11 cellular contexts compared by ENCODE assay signal in the genomic region with DNA sequence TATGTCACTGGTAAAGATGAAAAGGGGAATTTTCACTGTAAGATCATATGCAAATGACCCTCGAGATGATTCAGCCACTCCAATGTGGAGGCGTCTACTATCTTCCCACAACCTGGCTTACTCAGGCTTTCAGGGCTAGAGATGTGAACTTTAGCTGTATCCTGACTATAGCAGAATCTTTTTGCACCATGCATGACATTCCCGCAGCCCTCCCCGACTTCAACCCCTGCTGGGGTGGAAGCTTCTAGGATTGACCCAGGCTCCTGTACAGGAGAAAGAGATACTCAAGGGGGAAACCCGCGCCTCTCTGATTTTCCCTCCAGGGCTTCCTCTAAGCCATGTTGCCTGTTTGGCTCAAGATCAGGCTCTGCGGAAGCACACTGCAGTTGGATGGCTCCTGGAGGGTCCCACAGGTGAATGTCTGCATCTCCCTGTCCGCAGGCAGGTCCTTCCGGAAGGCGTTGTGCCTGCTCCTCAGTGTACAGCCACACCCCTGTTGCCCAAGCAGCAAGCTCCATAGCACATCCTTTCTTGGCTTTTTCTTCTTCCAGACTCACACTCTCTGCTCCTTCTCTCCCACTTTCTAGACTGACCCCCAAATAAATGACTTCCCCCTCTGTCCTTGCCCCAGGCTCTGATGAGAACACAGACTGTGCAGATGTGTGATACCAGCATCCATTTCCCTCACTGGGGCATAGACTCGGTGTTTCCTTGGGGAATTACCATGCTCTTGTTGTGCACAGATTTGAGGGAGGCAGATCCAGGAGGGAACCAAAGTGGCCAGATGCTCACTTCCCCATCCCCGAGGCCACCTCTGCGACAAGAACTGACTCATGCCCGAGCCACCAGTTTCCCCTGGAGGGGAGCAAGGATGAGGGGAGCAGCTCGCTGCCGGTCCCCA. TPM values are rescaled to one million over a fixed set of nuclear protein-coding genes. Genes with fewer than 3 reads are reported as not detected.
A peak's percentile ranks its signal among the peaks of the same experiment; 100 is the strongest.
DNase-seq lines count a peak whose midpoint lies in the region; ATAC-seq, FAIRE-seq and TF ChIP-seq lines count a peak whose summit lies in the region.
"Had no signal": no experiment of that assay in that cellular context is flagged by ENCODE, and none has a peak within 500 bp of the region (broad histone marks: within the 10 kb centered on the region; RNA-seq: fewer than 3 reads in every experiment).

No MANE protein-coding gene starts in this region.

- no peak for TF ChIP-seq CTCF in smooth muscle cell (IDR thresholded peaks at IDR 0.05; ENCODE audit: borderline replicate concordance, insufficient read depth, poor library complexity, severe bottlenecking)
- TF ChIP-seq CTCF in PC-9 (conservative IDR thresholded peaks at IDR 0.05), result no peak

- H3K27me3 ChIP-seq in smooth muscle cell (ENCODE audit: low read depth) (peaks cover 18% of the 10 kb centered on the region), PC-9 (ENCODE audit: insufficient read depth, low read depth) (peaks cover 94% of the 10 kb centered on the region)

- peak overlapping the region; percentile 53 for H3K4me2 ChIP-seq in smooth muscle cell
- H3K4me2 ChIP-seq in PC-9, result no peak overlapping the region

- H3K9me3 ChIP-seq in smooth muscle cell (replicated peaks; ENCODE audit: low read depth), result no peaks in the 10 kb centered on the region
- no peaks in the 10 kb centered on the region for H3K9me3 ChIP-seq in PC-9 (ENCODE audit: insufficient read depth, low read depth)

- no peak overlapping the region for H2AFZ ChIP-seq in smooth muscle cell (ENCODE audit: low read depth)
- H2AFZ ChIP-seq in PC-9, result no peak overlapping the region

- WGBS in smooth muscle cell (ENCODE audit: low lambda C conversion rate), result 49% methylated on average over 16 of the region's 16 CpGs

- H3K4me3 ChIP-seq in smooth muscle cell (no peak overlapping the region), PC-9 (no peak overlapping the region)
- H3K4me3 ChIP-seq: esophagus muscularis mucosa had no signal

- DNase-seq in GM18507 (ENCODE audit: extremely low spot score, insufficient read length, low read depth) (no peak), activated T-cell treated with anti-CD3 and anti-CD28 coated beads for 4 hours (peak; percentile 6), smooth muscle cell (lab: John Stamatoyannopoulos, UW; ENCODE audit: unreplicated experiment) (no peak), cerebellar nuclear complex (lab: John Stamatoyannopoulos, UW) (no peak), OCI-M2 (lab: John Stamatoyannopoulos, UW; ENCODE audit: unreplicated experiment) (no peak), PC-9 (no peak), NCI-H2227 (lab: John Stamatoyannopoulos, UW; ENCODE audit: unreplicated experiment) (no peak)
- DNase-seq: activated CD8-positive, alpha-beta memory T cell treated with anti-CD3 and anti-CD28 coated beads, Interleukin-2, amount 50 U/mL, for 48 hours; mesenchymal stem cell had no signal

- CTCF ChIA-PET in PC-9 (lab: Charles Lee), result no interaction called here

- H3K79me2 ChIP-seq in smooth muscle cell (ENCODE audit: low read depth) (no peaks in the 10 kb centered on the region), PC-9 (ENCODE audit: low read depth) (no peaks in the 10 kb centered on the region)

- peaks cover 3% of the 10 kb centered on the region for H3K4me1 ChIP-seq in smooth muscle cell (ENCODE audit: low read depth)
- H3K4me1 ChIP-seq in PC-9 (replicated peaks; ENCODE audit: insufficient read depth), result no peaks in the 10 kb centered on the region
- H3K4me1 ChIP-seq: esophagus muscularis mucosa had no signal

- no peaks in the 10 kb centered on the region for H3K36me3 ChIP-seq in smooth muscle cell (ENCODE audit: low read depth)
- H3K36me3 ChIP-seq in PC-9 (ENCODE audit: low read depth), result no peaks in the 10 kb centered on the region
- H3K36me3 ChIP-seq: esophagus muscularis mucosa had no signal

- intact Hi-C loops in PC-9 (cut with micrococcal nuclease; ENCODE audit: unreplicated experiment), result no loop called here

- no TSS peak for BruUV-seq in PC-9 (replicated peaks; lab: Mats Ljungman, UMichigan)

- peak; percentile 35 for FAIRE-seq in GM18507 (lab: Jason Lieb, UNC)

- POLR2A ChIA-PET in PC-9 (lab: Charles Lee; ENCODE audit: unreplicated experiment), result no interaction called here

- peak; percentile 82 for ATAC-seq in HG02759 (IDR thresholded peaks at IDR 0.05; ENCODE audit: unreplicated experiment)

- H3K9ac ChIP-seq in smooth muscle cell (ENCODE audit: low read depth), result no peak overlapping the region

- H3K9me2 ChIP-seq in PC-9 (ENCODE audit: insufficient read depth), result no peaks in the 10 kb centered on the region

- H3F3A ChIP-seq in smooth muscle cell (ENCODE audit: low read depth) (peaks cover 3% of the 10 kb centered on the region), PC-9 (ENCODE audit: insufficient read depth, low read depth) (no peaks in the 10 kb centered on the region)

- no peaks in the 10 kb centered on the region for H4K20me1 ChIP-seq in smooth muscle cell (ENCODE audit: low read depth)
- H4K20me1 ChIP-seq in PC-9 (ENCODE audit: insufficient read depth), result no peaks in the 10 kb centered on the region

- H3K27ac ChIP-seq in smooth muscle cell (ENCODE audit: low read depth), result peak overlapping the region; percentile 80
- no peak overlapping the region for H3K27ac ChIP-seq in PC-9
- H3K27ac ChIP-seq: esophagus muscularis mucosa had no signal

RNA-seq across cellular contexts. Expression of gene POP4, which starts 29.1 kb away (rescaled TPM):
- total RNA-seq in smooth muscle cell (54.4 and 68.8 TPM in 2 replicates), PC-9 (2021) (52.8 and 66.6 TPM in 2 replicates)
- polyA plus RNA-seq in smooth muscle cell, result 90.6 and 94.9 TPM in 2 replicates

RNA-seq across cellular contexts. Expression of gene VSTM2B, which starts 51.2 kb away (rescaled TPM):
- total RNA-seq in smooth muscle cell (not detected in 2 replicates), PC-9 (2021) (not detected in 2 replicates)
- polyA plus RNA-seq in smooth muscle cell, result not detected in 2 replicates
